In genomic region chr10:1228463-1228975, GRCh38 we compare ENCODE assay signal across 20 cellular contexts.
A peak's percentile ranks its signal among the peaks of the same experiment; 100 is the strongest.
DNase-seq lines count a peak whose midpoint lies in the region; ATAC-seq, FAIRE-seq and TF ChIP-seq lines count a peak whose summit lies in the region.
"Had no signal": no experiment of that assay in that cellular context is flagged by ENCODE, and none has a peak within 500 bp of the region (broad histone marks: within the 10 kb centered on the region; RNA-seq: fewer than 3 reads in every experiment).

No MANE protein-coding gene starts in this region.

- no peak overlapping the region for H3K4me2 ChIP-seq in H1 (ENCODE audit: insufficient read depth in 1 of 2, low read depth in 2 of 2, low read length in 2 of 2)

- no peak overlapping the region; the same call in 1 of the 2 replicates for H4K8ac ChIP-seq in H1 (ENCODE audit: extremely low read depth, insufficient read depth, low read length)

- no peak overlapping the region for H3K14ac ChIP-seq in H1 (ENCODE audit: insufficient read length)

- no peak overlapping the region for H3K4me3 Mint-ChIP-seq in activated CD4-positive, alpha-beta T cell treated with anti-CD3 and anti-CD28 coated beads, Interleukin-2, amount 10 ng/mL, durations not matched to agents 24 days and 14 days
- H3K4me3 Mint-ChIP-seq in activated CD4-positive, alpha-beta T cell treated with anti-CD3 and anti-CD28 coated beads for 36 hours, result no peak overlapping the region
- no peak overlapping the region for H3K4me3 Mint-ChIP-seq in nephron progenitor cell
- H3K4me3 Mint-ChIP-seq in progenitor cell of endocrine pancreas (ENCODE audit: low read depth), result no peak overlapping the region
- H3K4me3 Mint-ChIP-seq: CD8-positive, alpha-beta T cell had no signal

- ATAC-seq in activated CD4-positive, alpha-beta T cell treated with anti-CD3 and anti-CD28 coated beads for 36 hours, result no peak
- ATAC-seq: CD8-positive, alpha-beta T cell had no signal

- no peak for FAIRE-seq in H1 (lab: Jason Lieb, UNC)
- FAIRE-seq: D721Med, GM12892, GM19239, H54 had no signal

- no peak overlapping the region for H2AFZ ChIP-seq in H1 (ENCODE audit: low read length)

- H3K9me3 ChIP-seq in H1 (ENCODE audit: insufficient read depth in 2 of 2, low read depth in 1 of 2, low read length in 1 of 2), result no peaks in the 10 kb centered on the region; a peak in 1 of 4 replicates

- H4K20me1 ChIP-seq in H1 (replicated peaks in 1 of 2; ENCODE audit: control insufficient read depth in 1 of 2, insufficient read depth in 2 of 2, low read length in 2 of 2), result peaks cover 0 to 8% of the 10 kb centered on the region in 2 experiments

- no peak overlapping the region for H3K27ac Mint-ChIP-seq in activated CD4-positive, alpha-beta T cell treated with anti-CD3 and anti-CD28 coated beads, Interleukin-2, amount 10 ng/mL, durations not matched to agents 24 days and 14 days
- no peak overlapping the region for H3K27ac Mint-ChIP-seq in activated CD4-positive, alpha-beta T cell treated with anti-CD3 and anti-CD28 coated beads for 36 hours
- H3K27ac Mint-ChIP-seq in nephron progenitor cell (peak overlapping the region; percentile 62), progenitor cell of endocrine pancreas (peak overlapping the region; percentile 34)
- H3K27ac Mint-ChIP-seq: CD8-positive, alpha-beta T cell had no signal

- peaks cover 10% of the 10 kb centered on the region for H3K23me2 ChIP-seq in H1 (ENCODE audit: low read depth, low read length)

- H3K9me3 Mint-ChIP-seq in activated CD4-positive, alpha-beta T cell treated with anti-CD3 and anti-CD28 coated beads, Interleukin-2, amount 10 ng/mL, durations not matched to agents 24 days and 14 days, result no peaks in the 10 kb centered on the region
- H3K9me3 Mint-ChIP-seq in activated CD4-positive, alpha-beta T cell treated with anti-CD3 and anti-CD28 coated beads for 36 hours (ENCODE audit: low read depth), result no peaks in the 10 kb centered on the region
- H3K9me3 Mint-ChIP-seq in nephron progenitor cell (peaks cover 31% of the 10 kb centered on the region), progenitor cell of endocrine pancreas (ENCODE audit: low read depth) (peaks cover 8% of the 10 kb centered on the region)

- H3K4ac ChIP-seq in H1 (replicated peaks; ENCODE audit: insufficient read length, low read depth, low read length), result no peak overlapping the region

- no peaks in the 10 kb centered on the region for H3K27me3 ChIP-seq in H1 (replicated peaks in 1 of 4; ENCODE audit: control insufficient read depth in 3 of 4, extremely low read depth in 1 of 4, insufficient read depth in 3 of 4, low read length in 3 of 4)

- H2BK12ac ChIP-seq in H1 (ENCODE audit: low read depth, low read length), result peak overlapping the region; percentile 18; the same call in 1 of the 2 replicates

- no peak overlapping the region for H3K56ac ChIP-seq in H1 (replicated peaks; ENCODE audit: insufficient read length, low read depth, low read length)

- in situ Hi-C loops in GM13976 (cut with MboI; ENCODE audit: low sequenced_read_pairs, unreplicated experiment), result no loop called here

- H2BK15ac ChIP-seq in H1 (ENCODE audit: low read length), result no peak overlapping the region; the same call in 1 of the 2 replicates

- POLR2A ChIA-PET in activated CD4-positive, alpha-beta T cell treated with anti-CD3 and anti-CD28 coated beads for 36 hours (lab: Charles Lee), result no interaction called here
- POLR2A ChIA-PET in H1 (lab: Charles Lee; ENCODE audit: partially characterized antibody), result interaction anchor here (0.8 to 1.0 kb wide), 2 partner anchors 11 to 62 kb away, joined by 3 read pairs; no protein-coding TSS in a partner anchor

- TF ChIP-seq EP300 in H1 (IDR thresholded peaks at IDR 0.05; ENCODE audit: borderline replicate concordance in 1 of 2, low read depth in 2 of 2, low read length in 2 of 2), result no peak

- TF ChIP-seq POLR2A in H1 (IDR thresholded peaks at IDR 0.05; ENCODE audit: control extremely low read depth in 1 of 2, low read depth in 2 of 2, low read length in 2 of 2), result no peak

- no peak overlapping the region for H2BK120ac ChIP-seq in H1 (replicated peaks; ENCODE audit: low read depth, low read length)

- CTCF ChIA-PET in activated CD4-positive, alpha-beta T cell treated with anti-CD3 and anti-CD28 coated beads for 36 hours (lab: Charles Lee), result no interaction called here
- CTCF ChIA-PET in H1 (lab: Charles Lee; ENCODE audit: partially characterized antibody), result interaction anchor here (1.3 kb wide), 1 partner anchor 11 kb away, joined by 3 read pairs; no protein-coding TSS in a partner anchor

- no peak for TF ChIP-seq RAD21 in H1 (IDR thresholded peaks at IDR 0.05 in 1 of 2, conservative IDR thresholded peaks at IDR 0.05 in 1 of 2; ENCODE audit: low read depth in 2 of 2, low read length in 2 of 2)

- no peak overlapping the region for H2BK20ac ChIP-seq in H1 (ENCODE audit: low read length)

- H2AK5ac ChIP-seq in H1 (ENCODE audit: low read depth, low read length), result no peak overlapping the region

- peaks cover 0 to 4% (median 3%) of the 10 kb centered on the region in 4 experiments; a peak in 3 of 7 replicates for H3K4me1 ChIP-seq in H1 (replicated peaks in 1 of 4; ENCODE audit: control insufficient read depth in 3 of 4, insufficient read depth in 4 of 4, low read length in 3 of 4)

- no peak for TF ChIP-seq CTCF in H1 (IDR thresholded peaks at IDR 0.05; ENCODE audit: control extremely low read depth in 1 of 3, insufficient read depth in 1 of 3, low read depth in 1 of 3, low read length in 3 of 3)
- no peak for TF ChIP-seq CTCF in nephron progenitor cell (IDR thresholded peaks at IDR 0.05)
- no peak for TF ChIP-seq CTCF in progenitor cell of endocrine pancreas (IDR thresholded peaks at IDR 0.05; ENCODE audit: unreplicated experiment)
- TF ChIP-seq CTCF in GM13976 (IDR thresholded peaks at IDR 0.05; ENCODE audit: borderline replicate concordance, control extremely low read depth, extremely low read depth, insufficient read depth, missing control alignments), result no peak

- no peaks in the 10 kb centered on the region for H3K79me2 ChIP-seq in H1 (ENCODE audit: control insufficient read depth in 1 of 2, insufficient read depth in 2 of 2, low read length in 2 of 2)

- H3K23ac ChIP-seq in H1 (ENCODE audit: insufficient read length), result no peak overlapping the region

- no peak overlapping the region for H3K9ac ChIP-seq in H1 (replicated peaks in 1 of 4; ENCODE audit: extremely low read depth in 1 of 4, low read depth in 3 of 4, low read length in 3 of 4)

- H3K18ac ChIP-seq in H1 (ENCODE audit: extremely low read depth, low read length), result no peak overlapping the region

- peak; percentile 40 for DNase-seq in activated CD4-positive, alpha-beta T cell treated with anti-CD3 and anti-CD28 coated beads, Interleukin-2, amount 10 ng/mL, durations not matched to agents 24 days and 14 days
- no peak for DNase-seq in activated CD4-positive, alpha-beta T cell treated with anti-CD3 and anti-CD28 coated beads for 36 hours
- DNase-seq in H1 (ENCODE audit: low read depth in 1 of 2, low spot score in 2 of 2), result no peak
- DNase-seq in nephron progenitor cell, result no peak
- no peak for DNase-seq in progenitor cell of endocrine pancreas (ENCODE audit: low spot score, unreplicated experiment)
- no peak for DNase-seq in caudate nucleus (lab: John Stamatoyannopoulos, UW)
- DNase-seq in GM13976 (ENCODE audit: low spot score), result no peak
- DNase-seq in stimulated activated CD4-positive, alpha-beta T cell treated with anti-CD3 and anti-CD28 coated beads, Interleukin-2, amount 100 ng/mL, for 24 hours, result no peak
- DNase-seq: AML-193, C1 segment of cervical spinal cord, COR-L47, DMS153, DMS79 treated with DMSO at 0.1 percent for 48 hours, GDM1 had no signal

- H3K27ac ChIP-seq in H1 (ENCODE audit: low read depth, low read length), result no peak overlapping the region
- H3K27ac ChIP-seq in caudate nucleus (ENCODE audit: low read depth, low read length), result no peak overlapping the region
- H3K27ac ChIP-seq: 22Rv1 had no signal

- no peak overlapping the region for H4K91ac ChIP-seq in H1 (replicated peaks; ENCODE audit: insufficient read length, low read length)

- 84% methylated on average over 14 of the region's 14 CpGs; no CpG with 5 or more reads in 1 of the 2 experiments for WGBS in H1 (ENCODE audit: extremely low coverage in 1 of 2, insufficient coverage in 1 of 2, insufficient read length in 1 of 2, insufficient replicate concordance in 2 of 2, low coverage in 1 of 2, low lambda C conversion rate in 2 of 2, missing lambda C conversion rate in 1 of 2), 2 experiments

- no peaks in the 10 kb centered on the region for H3K36me3 Mint-ChIP-seq in activated CD4-positive, alpha-beta T cell treated with anti-CD3 and anti-CD28 coated beads, Interleukin-2, amount 10 ng/mL, durations not matched to agents 24 days and 14 days (ENCODE audit: low read depth)
- H3K36me3 Mint-ChIP-seq in activated CD4-positive, alpha-beta T cell treated with anti-CD3 and anti-CD28 coated beads for 36 hours (ENCODE audit: low read depth), result no peaks in the 10 kb centered on the region
- peaks cover 13% of the 10 kb centered on the region for H3K36me3 Mint-ChIP-seq in nephron progenitor cell (ENCODE audit: low read depth)
- peaks cover 5% of the 10 kb centered on the region for H3K36me3 Mint-ChIP-seq in progenitor cell of endocrine pancreas (ENCODE audit: insufficient read depth)

- no peak overlapping the region for H2BK5ac ChIP-seq in H1 (ENCODE audit: low read depth, low read length)

- intact Hi-C loops in activated CD4-positive, alpha-beta T cell treated with anti-CD3 and anti-CD28 coated beads, Interleukin-2, amount 10 ng/mL, durations not matched to agents 24 days and 14 days (cut with micrococcal nuclease), result no loop called here
- intact Hi-C loops in activated CD4-positive, alpha-beta T cell treated with anti-CD3 and anti-CD28 coated beads for 36 hours (cut with DNase I, micrococcal nuclease), result no loop called here

- H3K4me1 Mint-ChIP-seq in activated CD4-positive, alpha-beta T cell treated with anti-CD3 and anti-CD28 coated beads, Interleukin-2, amount 10 ng/mL, durations not matched to agents 24 days and 14 days, result no peaks in the 10 kb centered on the region
- H3K4me1 Mint-ChIP-seq in activated CD4-positive, alpha-beta T cell treated with anti-CD3 and anti-CD28 coated beads for 36 hours, result no peaks in the 10 kb centered on the region
- H3K4me1 Mint-ChIP-seq in nephron progenitor cell (peaks cover 44% of the 10 kb centered on the region), progenitor cell of endocrine pancreas (ENCODE audit: low read depth) (peaks cover 8% of the 10 kb centered on the region)

- no peaks in the 10 kb centered on the region for H3K79me1 ChIP-seq in H1 (ENCODE audit: low read depth, low read length)

- H4K5ac ChIP-seq in H1 (ENCODE audit: insufficient read length, low read depth, low read length), result no peak overlapping the region

- peaks cover 8% of the 10 kb centered on the region for H3K27me3 Mint-ChIP-seq in activated CD4-positive, alpha-beta T cell treated with anti-CD3 and anti-CD28 coated beads, Interleukin-2, amount 10 ng/mL, durations not matched to agents 24 days and 14 days
- peaks cover 4% of the 10 kb centered on the region for H3K27me3 Mint-ChIP-seq in activated CD4-positive, alpha-beta T cell treated with anti-CD3 and anti-CD28 coated beads for 36 hours
- H3K27me3 Mint-ChIP-seq in nephron progenitor cell (ENCODE audit: low read depth, poor library complexity), result peaks cover 7% of the 10 kb centered on the region
- H3K27me3 Mint-ChIP-seq in progenitor cell of endocrine pancreas, result peaks cover 3% of the 10 kb centered on the region

- no peak overlapping the region for H3K4me3 ChIP-seq in H1 (ENCODE audit: extremely low read depth in 1 of 4, insufficient read depth in 2 of 4, low read depth in 3 of 4, low read length in 4 of 4)

- H3K36me3 ChIP-seq in H1 (ENCODE audit: control insufficient read depth in 2 of 4, insufficient read depth in 4 of 4, low read length in 3 of 4), result no peaks in the 10 kb centered on the region

Comparison
In these comparisons a context has a peak if more than half of its experiments do, and no peak if none do; other contexts are left out.
1. H3K27ac Mint-ChIP-seq: peak in nephron progenitor cell (single experiment) and progenitor cell of endocrine pancreas (single experiment); none in activated CD4-positive, alpha-beta T cell treated with anti-CD3 and anti-CD28 coated beads, Interleukin-2, amount 10 ng/mL, durations not matched to agents 24 days and 14 days (single experiment) and activated CD4-positive, alpha-beta T cell treated with anti-CD3 and anti-CD28 coated beads for 36 hours (single experiment).